ENCODE assay signal across 8 cellular contexts in the genomic region with DNA sequence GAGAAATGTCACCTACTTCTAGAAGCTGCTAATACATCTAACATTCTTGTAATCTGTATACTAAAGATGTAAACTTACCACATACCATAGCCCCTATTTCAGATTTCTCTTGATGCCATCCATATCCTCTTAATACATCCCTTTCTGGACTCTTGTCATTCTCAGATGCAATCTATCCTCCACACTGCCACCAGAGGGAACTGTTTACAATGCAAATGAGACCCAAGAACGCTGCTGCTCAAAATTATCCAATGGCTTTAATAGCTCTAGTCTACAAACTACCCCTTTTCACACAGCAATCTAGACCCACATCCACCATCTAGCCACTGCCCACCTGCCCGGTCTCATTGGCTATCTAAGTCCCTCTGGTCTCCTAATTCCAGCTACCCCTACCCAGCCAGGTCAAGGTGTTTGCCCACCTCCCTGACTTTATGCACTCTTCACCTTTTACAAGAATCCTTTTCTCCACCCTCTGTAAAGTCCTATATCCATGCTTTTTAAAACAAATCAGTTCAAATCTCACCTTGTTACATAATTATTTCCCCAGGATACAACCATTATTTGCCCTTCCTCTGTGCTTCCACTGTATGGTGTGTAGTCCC. TPM values are rescaled to one million over a fixed set of nuclear protein-coding genes. Genes with fewer than 3 reads are reported as not detected.
A peak's percentile ranks its signal among the peaks of the same experiment; 100 is the strongest.
DNase-seq lines count a peak whose midpoint lies in the region; ATAC-seq and TF ChIP-seq lines count a peak whose summit lies in the region.

No MANE protein-coding gene starts in this region.

- no peaks in the 10 kb centered on the region for H3K36me3 Mint-ChIP-seq in MCF 10A (ENCODE audit: insufficient read depth, unreplicated experiment)

- peak; percentile 30 for ATAC-seq in GM18868 (IDR thresholded peaks at IDR 0.05; ENCODE audit: unreplicated experiment)
- peak; percentile 36 for ATAC-seq in HG03175 (IDR thresholded peaks at IDR 0.05; ENCODE audit: unreplicated experiment)
- peak; percentile 39 for ATAC-seq in lung (ENCODE audit: insufficient read depth, low FRiP score)
- ATAC-seq in Right ventricle myocardium superior (ENCODE audit: poor library complexity): no peak

- no TSS peak for BruUV-seq in MCF 10A (replicated peaks; lab: Mats Ljungman, UMichigan)

- no peak overlapping the region for H3K27ac Mint-ChIP-seq in MCF 10A (ENCODE audit: low read depth, unreplicated experiment)

- no peak overlapping the region for H3K4me3 Mint-ChIP-seq in MCF 10A (ENCODE audit: unreplicated experiment)

- no peak overlapping the region for H3K27ac ChIP-seq in lung (ENCODE audit: low read depth in 1 of 2, low read length in 1 of 2)

- intact Hi-C loops in MCF 10A (cut with micrococcal nuclease): loop anchor here (1.0 to 5.0 kb wide), 4 partner anchors 15 to 458 kb away; partner anchors contain the start of genes FAXC and PNISR
- intact Hi-C loops in Right ventricle myocardium superior (cut with DNase I): no loop called here

- H3K4me1 Mint-ChIP-seq in MCF 10A (ENCODE audit: insufficient read depth, unreplicated experiment): peaks cover 9% of the 10 kb centered on the region

- CTCF ChIA-PET in MCF 10A (lab: Yijun Ruan, JAX): interaction anchor here (0.6 to 1.9 kb wide), 29 partner anchors 10 to 188 kb away, joined by 3 to 51 read pairs (median 4); partner anchors contain the start of genes COQ3 and FAXC

- H3K9me3 ChIP-seq in lung (ENCODE audit: control insufficient read depth in 2 of 2, insufficient read depth in 1 of 2, low read length in 1 of 2): peaks cover 0 to 1% of the 10 kb centered on the region in 2 donors

- peak; percentile 29 for DNase-seq in DMS153 treated with DMSO at 0.1 percent for 48 hours (lab: John Stamatoyannopoulos, UW; ENCODE audit: unreplicated experiment)
- peak; percentile 48 for DNase-seq in NCI-H510A treated with DMSO at 0.1 percent for 48 hours (lab: John Stamatoyannopoulos, UW)
- DNase-seq in MCF 10A (ENCODE audit: unreplicated experiment): peak; percentile 72
- DNase-seq in lung (ENCODE audit: low spot score): no peak
- no peak for DNase-seq in stimulated activated CD4-positive, alpha-beta T cell treated with anti-CD3 and anti-CD28 coated beads, Interleukin-4, amount 100 ng/mL, for 4 hours
- no peak for DNase-seq in Right ventricle myocardium superior

- no peaks in the 10 kb centered on the region for H3K4me1 ChIP-seq in lung (ENCODE audit: control insufficient read depth in 2 of 2, insufficient read depth in 2 of 2, low read length in 2 of 2)

- H3K9me3 Mint-ChIP-seq in MCF 10A (ENCODE audit: unreplicated experiment): no peaks in the 10 kb centered on the region

- H3K27me3 Mint-ChIP-seq in MCF 10A (ENCODE audit: insufficient read depth, unreplicated experiment): no peaks in the 10 kb centered on the region

- TF ChIP-seq CTCF in MCF 10A (IDR thresholded peaks at IDR 0.05; ENCODE audit: unreplicated experiment) (peak; percentile 70), lung (IDR thresholded peaks at IDR 0.05; ENCODE audit: control extremely low read depth, extremely low read depth) (no peak)

- H3K27me3 ChIP-seq in lung (ENCODE audit: control insufficient read depth, insufficient read depth): no peaks in the 10 kb centered on the region

- no peaks in the 10 kb centered on the region for H3K36me3 ChIP-seq in lung (ENCODE audit: control insufficient read depth in 2 of 2, insufficient read depth in 2 of 2, low read length in 2 of 2)

- POLR2A ChIA-PET in MCF 10A (lab: Yijun Ruan, JAX): interaction anchor here (0.7 to 1.2 kb wide), 6 partner anchors 10 to 98 kb away, joined by 3 to 5 read pairs (median 4); partner anchors contain the start of gene FAXC

- 38 to 39% methylated on average over 2 of the region's 2 CpGs for WGBS in lung, 2 donors

- no peak overlapping the region for H3K4me3 ChIP-seq in lung

RNA-seq across cellular contexts. Expression of gene FAXC, which starts 14.8 kb away (rescaled TPM):
- total RNA-seq in MCF 10A (2022) (2.3 and 3.6 TPM in 2 replicates), lung (1 to 10 TPM; 4.0 to 5.9 TPM), Right ventricle myocardium superior (not detected)
- 1 to 10 TPM; 1.1 to 4.0 TPM for polyA plus RNA-seq in lung

RNA-seq across cellular contexts. Expression of gene COQ3, which starts 59.4 kb away (rescaled TPM):
- 4.8 and 7.7 TPM in 2 replicates for total RNA-seq in MCF 10A (2022)
- 1 to 10 TPM; 2.8 to 6.5 TPM for total RNA-seq in lung
- 10 to 100 TPM in 1 of 2 donors, 1 to 10 TPM in 1; 5.3 to 11.7 TPM for polyA plus RNA-seq in lung
- 39.7 TPM for total RNA-seq in Right ventricle myocardium superior

Comparison
In these comparisons a context has a peak if more than half of its experiments do, and no peak if none do; other contexts are left out.
1. DNase-seq: peak in DMS153 treated with DMSO at 0.1 percent for 48 hours (single experiment), NCI-H510A treated with DMSO at 0.1 percent for 48 hours (single experiment) and MCF 10A (single experiment); none in lung (single experiment), stimulated activated CD4-positive, alpha-beta T cell treated with anti-CD3 and anti-CD28 coated beads, Interleukin-4, amount 100 ng/mL, for 4 hours (0 of 2) and Right ventricle myocardium superior (single experiment).